Comparison of ENCODE assay signal across 20 cellular contexts in genomic region chr5:3600106-3600997, GRCh38. TPM values are rescaled to one million over a fixed set of nuclear protein-coding genes. Genes with fewer than 3 reads are reported as not detected.
DNase-seq lines count a peak whose midpoint lies in the region; ATAC-seq, FAIRE-seq and TF ChIP-seq lines count a peak whose summit lies in the region.
"Had no signal": no experiment of that assay in that cellular context is flagged by ENCODE, and none has a peak within 500 bp of the region (broad histone marks: within the 10 kb centered on the region; RNA-seq: fewer than 3 reads in every experiment).

No MANE protein-coding gene starts in this region.

- no peak overlapping the region for H4K91ac ChIP-seq in H9 (ENCODE audit: insufficient read length, low read depth, low read length)

- no peak overlapping the region for H3K18ac ChIP-seq in H9 (ENCODE audit: insufficient read length, low read depth, low read length)

- POLR2A ChIA-PET in AG04449 (lab: Yijun Ruan, JAX) = no interaction called here
- POLR2A ChIA-PET in endothelial cell of umbilical vein (lab: Charles Lee) = no interaction called here
- POLR2A ChIA-PET in Caco-2 (lab: Charles Lee) = no interaction called here

- H3K79me2 ChIP-seq in H9 (ENCODE audit: insufficient read depth, low read length) (no peaks in the 10 kb centered on the region), endothelial cell of umbilical vein (ENCODE audit: control insufficient read depth, insufficient read depth, low read length) (no peaks in the 10 kb centered on the region)

- no peak overlapping the region for H2BK20ac ChIP-seq in H9 (ENCODE audit: low read depth, low read length, poor library complexity, severe bottlenecking)

- no peak overlapping the region for H2BK12ac ChIP-seq in H9 (ENCODE audit: insufficient read length, low read depth, low read length)

- H3K27me3 Mint-ChIP-seq in H9 (ENCODE audit: low read depth) = peaks cover 93% of the 10 kb centered on the region
- no peaks in the 10 kb centered on the region for H3K27me3 Mint-ChIP-seq in Caco-2 (ENCODE audit: insufficient read depth, unreplicated experiment)

- no peaks in the 10 kb centered on the region for H4K20me1 ChIP-seq in H9 (ENCODE audit: control insufficient read depth, insufficient read depth, insufficient read length)
- no peaks in the 10 kb centered on the region for H4K20me1 ChIP-seq in endothelial cell of umbilical vein (replicated peaks; ENCODE audit: control insufficient read depth, extremely low read depth, insufficient read depth, low read length)

- H3K9me3 ChIP-seq in H9 (ENCODE audit: control insufficient read depth, low read depth, low read length) (no peaks in the 10 kb centered on the region), endothelial cell of umbilical vein (replicated peaks; ENCODE audit: control insufficient read depth, insufficient read depth, low read length) (no peaks in the 10 kb centered on the region), mesodermal cell (ENCODE audit: control insufficient read depth, low read length) (no peaks in the 10 kb centered on the region), Caco-2 (0 out of 2 replicates have a peak, but pooled peaks cover 5% of the 10 kb centered on the region)
- H3K9me3 ChIP-seq: gastroesophageal sphincter, MG63, ovary had no signal

- H3K9me1 ChIP-seq in endothelial cell of umbilical vein (replicated peaks; ENCODE audit: control insufficient read depth, extremely low read depth, insufficient read depth, low read length) = no peaks in the 10 kb centered on the region

- H3K4me1 ChIP-seq in H9 (ENCODE audit: insufficient read depth, low read length) = 0 out of 2 replicates have a peak, but pooled peaks cover 2% of the 10 kb centered on the region
- H3K4me1 ChIP-seq in endothelial cell of umbilical vein (ENCODE audit: control insufficient read depth, extremely low read depth, insufficient read depth, low read length) = no peaks in the 10 kb centered on the region
- H3K4me1 ChIP-seq in mesodermal cell (ENCODE audit: control insufficient read depth, insufficient read depth, low read length, poor library complexity, severe bottlenecking) = no peaks in the 10 kb centered on the region
- no peaks in the 10 kb centered on the region for H3K4me1 ChIP-seq in Caco-2

- no peak overlapping the region for H3K9ac ChIP-seq in H9 (ENCODE audit: extremely low read depth, insufficient read length, low read length)
- H3K9ac ChIP-seq in endothelial cell of umbilical vein (replicated peaks; ENCODE audit: extremely low read depth, insufficient read depth, low read length) = no peak overlapping the region

- H3K4ac ChIP-seq in H9 (ENCODE audit: low read depth, low read length) = no peak overlapping the region

- H2AFZ ChIP-seq in H9 (ENCODE audit: low read length) (no peak overlapping the region), endothelial cell of umbilical vein (ENCODE audit: low read depth, low read length) (no peak overlapping the region)

- CTCF ChIA-PET in AG04449 (lab: Yijun Ruan, JAX) (interaction anchor here (1.4 kb wide), 1 partner anchor 853 kb away, joined by 3 read pairs; no protein-coding TSS in a partner anchor), endothelial cell of umbilical vein (lab: Charles Lee) (no interaction called here), Caco-2 (lab: Charles Lee) (no interaction called here)

- peak overlapping the region; percentile 53 for H3K4me2 ChIP-seq in H9 (ENCODE audit: insufficient read depth, insufficient read length, low read length)
- no peak overlapping the region for H3K4me2 ChIP-seq in endothelial cell of umbilical vein (ENCODE audit: insufficient read depth, low read length)

- DNase-seq in AG04449 (ENCODE audit: low read depth, low spot score) = no peak
- peak; percentile 81 for DNase-seq in H9
- DNase-seq in endothelial cell of umbilical vein (ENCODE audit: low read depth, low spot score) = no peak
- DNase-seq in NCI-H524 treated with DMSO at 0.1 percent for 48 hours (lab: John Stamatoyannopoulos, UW) = no peak
- no peak for DNase-seq in cerebellar nuclear complex (lab: John Stamatoyannopoulos, UW)
- DNase-seq in Caco-2 = no peak
- DNase-seq: activated CD4-positive, CD25-positive, alpha-beta regulatory T cell treated with anti-CD3 and anti-CD28 coated beads, Interleukin-2, amount 50 U/mL, for 72 hours; activated T-cell treated with anti-CD3 and anti-CD28 coated beads, Interleukin-2, amount 50 U/mL, for 1 hour; amniotic stem cell; DND-41; effector CD4-positive, alpha-beta T cell; GOT3; MG63; NCI-H2171; ovary; PC-3; T-cell had no signal

- no peak overlapping the region for H2BK120ac ChIP-seq in H9 (ENCODE audit: low read depth, low read length, poor library complexity, severe bottlenecking)

- peaks cover 83% of the 10 kb centered on the region for H3K27me3 ChIP-seq in H9 (ENCODE audit: insufficient read depth, low read length)
- H3K27me3 ChIP-seq in endothelial cell of umbilical vein (ENCODE audit: control insufficient read depth in 2 of 2, insufficient read depth in 2 of 2, low read length in 2 of 2) = peaks cover 59 to 66% of the 10 kb centered on the region in 2 experiments
- no peaks in the 10 kb centered on the region for H3K27me3 ChIP-seq in Caco-2 (replicated peaks; ENCODE audit: control insufficient read depth, insufficient read depth, low read length)
- H3K27me3 ChIP-seq: MG63, ovary had no signal

- H2AK5ac ChIP-seq in H9 (ENCODE audit: insufficient read length, low read length) = no peak overlapping the region

- H3K9me3 Mint-ChIP-seq in H9 = peaks cover 0 to 7% of the 10 kb centered on the region in 2 experiments; a peak in 3 of 5 replicates
- peaks cover 23% of the 10 kb centered on the region for H3K9me3 Mint-ChIP-seq in Caco-2 (ENCODE audit: unreplicated experiment)
- H3K9me3 Mint-ChIP-seq: T-cell had no signal

- no peaks in the 10 kb centered on the region for H3K79me1 ChIP-seq in H9 (ENCODE audit: insufficient read depth, low read depth, low read length, poor library complexity, severe bottlenecking)

- H4K5ac ChIP-seq in H9 (ENCODE audit: insufficient read length, low read depth, low read length) = no peak overlapping the region

- no peak overlapping the region for H4K8ac ChIP-seq in H9 (replicated peaks; ENCODE audit: insufficient read length, low read depth, low read length)

- no peak for ATAC-seq in HG03039 (IDR thresholded peaks at IDR 0.05; ENCODE audit: unreplicated experiment)
- ATAC-seq: gastroesophageal sphincter, PC-3, T-cell had no signal

- no peak overlapping the region for H3K14ac ChIP-seq in H9 (ENCODE audit: insufficient read depth, low read length)

- peak overlapping the region; percentile 69 for H3K4me3 ChIP-seq in AG04449 (ENCODE audit: low read depth, low read length)
- no peak overlapping the region for H3K4me3 ChIP-seq in endothelial cell of umbilical vein (replicated peaks in 1 of 3; ENCODE audit: insufficient read depth in 1 of 3, low read depth in 1 of 3, low read length in 3 of 3)
- H3K4me3 ChIP-seq in mesodermal cell (ENCODE audit: extremely low read depth, insufficient read depth, low read length, poor library complexity, severe bottlenecking) = peak overlapping the region; percentile 9
- H3K4me3 ChIP-seq in Caco-2 (ENCODE audit: low read depth, low read length) = no peak overlapping the region
- H3K4me3 ChIP-seq: MG63, ovary had no signal

- TF ChIP-seq POLR2A in endothelial cell of umbilical vein (IDR thresholded peaks at IDR 0.05; ENCODE audit: low read depth, low read length) = no peak

- dilution Hi-C loops in endothelial cell of umbilical vein (cut with MboI; ENCODE audit: extremely low pct_ligation_motif_present, low sequenced_read_pairs) = no loop called here

- no peak overlapping the region for H3K23ac ChIP-seq in H9 (ENCODE audit: insufficient read length, low read depth, low read length)

- WGBS in H9 (ENCODE audit: extremely low coverage, insufficient read length, low lambda C conversion rate) = no CpG with 5 or more reads among the region's 66 CpGs
- 14 to 17% methylated on average over 41 to 47 of the region's 66 CpGs for WGBS in mesodermal cell (ENCODE audit: insufficient coverage in 2 of 2), 2 experiments

- intact Hi-C loops in endothelial cell of umbilical vein (cut with micrococcal nuclease) = no loop called here
- intact Hi-C loops in Caco-2 (cut with micrococcal nuclease; ENCODE audit: unreplicated experiment) = no loop called here

- H3K36me3 ChIP-seq in endothelial cell of umbilical vein (ENCODE audit: control insufficient read depth in 2 of 2, extremely low read depth in 1 of 2, insufficient read depth in 2 of 2, low read length in 2 of 2) (no peaks in the 10 kb centered on the region), mesodermal cell (ENCODE audit: control insufficient read depth, insufficient read depth, low read length) (no peaks in the 10 kb centered on the region), Caco-2 (ENCODE audit: control insufficient read depth, insufficient read depth, low read length) (no peaks in the 10 kb centered on the region)
- H3K36me3 ChIP-seq: gastroesophageal sphincter, ovary had no signal

- H2BK5ac ChIP-seq in H9 (ENCODE audit: insufficient read length, low read length) = no peak overlapping the region

- no peak overlapping the region for H3K56ac ChIP-seq in H9 (ENCODE audit: insufficient read length, low read depth, low read length)

- peaks cover 36 to 40% of the 10 kb centered on the region in 2 experiments for H3K4me1 Mint-ChIP-seq in H9
- no peaks in the 10 kb centered on the region for H3K4me1 Mint-ChIP-seq in Caco-2 (ENCODE audit: low read depth, unreplicated experiment)

- no peak overlapping the region for H2BK15ac ChIP-seq in H9 (ENCODE audit: low read depth, low read length)

- H3T11ph ChIP-seq in H9 (ENCODE audit: low read length) = no peak overlapping the region

- H3K27ac Mint-ChIP-seq in H9 (no peak overlapping the region), Caco-2 (ENCODE audit: unreplicated experiment) (no peak overlapping the region)
- H3K27ac Mint-ChIP-seq: T-cell had no signal

- no peaks in the 10 kb centered on the region; a peak in 1 of 7 replicates for H3K36me3 Mint-ChIP-seq in H9 (ENCODE audit: insufficient read depth in 1 of 3, low read depth in 3 of 3)
- peaks cover 8% of the 10 kb centered on the region for H3K36me3 Mint-ChIP-seq in Caco-2 (ENCODE audit: insufficient read depth, unreplicated experiment)
- H3K36me3 Mint-ChIP-seq: T-cell had no signal

- H3K4me3 Mint-ChIP-seq in H9 (peak overlapping the region; percentile 50 to 71), Caco-2 (ENCODE audit: unreplicated experiment) (no peak overlapping the region)

- no TSS peak for BruUV-seq in endothelial cell of umbilical vein (replicated peaks; lab: Mats Ljungman, UMichigan)
- no TSS peak for BruUV-seq in Caco-2 (replicated peaks; lab: Mats Ljungman, UMichigan)

- H3K27ac ChIP-seq in H9 (ENCODE audit: insufficient read length, low read depth, low read length) (no peak overlapping the region), endothelial cell of umbilical vein (ENCODE audit: insufficient read depth, low read depth, low read length) (no peak overlapping the region), mesodermal cell (ENCODE audit: low read depth, low read length, severe bottlenecking) (no peak overlapping the region)
- H3K27ac ChIP-seq: gastroesophageal sphincter, ovary had no signal

- FAIRE-seq in endothelial cell of umbilical vein (lab: Jason Lieb, UNC) = no peak

- H3K23me2 ChIP-seq in H9 (ENCODE audit: insufficient read length, low read depth, low read length, poor library complexity, severe bottlenecking) = peaks cover 10% of the 10 kb centered on the region

- TF ChIP-seq CTCF in AG04449 (IDR thresholded peaks at IDR 0.05; ENCODE audit: insufficient read depth, low read length, missing control alignments) (no peak), H9 (conservative IDR thresholded peaks at IDR 0.05) (no peak), endothelial cell of umbilical vein (IDR thresholded peaks at IDR 0.05; ENCODE audit: extremely low read depth in 1 of 2, insufficient read depth in 1 of 2, low read depth in 1 of 2, low read length in 2 of 2) (no peak), Caco-2 (IDR thresholded peaks at IDR 0.05; ENCODE audit: insufficient read depth in 1 of 2, low read depth in 1 of 2, low read length in 1 of 2, severe bottlenecking in 1 of 2, unreplicated experiment in 1 of 2) (no peak)

RNA-seq across cellular contexts. Expression of gene IRX1, which starts 4.7 kb away (rescaled TPM):
- total RNA-seq in H9 (2021) = 3.6 and 4.1 TPM in 2 replicates
- not detected in 2 replicates for total RNA-seq in endothelial cell of umbilical vein
- not detected in 2 replicates for polyA plus RNA-seq in endothelial cell of umbilical vein
- polyA plus RNA-seq in endothelial cell of umbilical vein (2011; cell fraction: cytosol; rRNA removed) = not detected in 2 replicates
- not detected in 2 replicates for polyA plus RNA-seq in endothelial cell of umbilical vein (2011; cell fraction: nucleus; rRNA removed)
- not detected in 2 replicates for polyA plus RNA-seq in endothelial cell of umbilical vein (2012)
- not detected in 2 replicates for polyA minus RNA-seq in endothelial cell of umbilical vein
- polyA minus RNA-seq in endothelial cell of umbilical vein (2011; cell fraction: cytosol; rRNA and poly(A)+ RNA removed) = not detected
- not detected in 2 replicates for polyA minus RNA-seq in endothelial cell of umbilical vein (2011; cell fraction: nucleus; rRNA and poly(A)+ RNA removed)
- polyA plus RNA-seq in mesodermal cell (2013, experiment 1 of 2) = 2.4 TPM
- 1.7 TPM for polyA plus RNA-seq in mesodermal cell (2013, experiment 2 of 2)
- total RNA-seq in Caco-2 (2022) = not detected in 2 replicates
- total RNA-seq: ovary, PC-3, T-cell had no signal
- polyA plus RNA-seq: ovary had no signal

Comparison
In these comparisons a context has a peak if more than half of its experiments do, and no peak if none do; other contexts are left out.
1. H3K4me3 ChIP-seq: peak in AG04449 (single experiment) and mesodermal cell (single experiment); none in endothelial cell of umbilical vein (0 of 3) and Caco-2 (single experiment).